Comparison of ENCODE assay signal across 24 cellular contexts in the genomic region with DNA sequence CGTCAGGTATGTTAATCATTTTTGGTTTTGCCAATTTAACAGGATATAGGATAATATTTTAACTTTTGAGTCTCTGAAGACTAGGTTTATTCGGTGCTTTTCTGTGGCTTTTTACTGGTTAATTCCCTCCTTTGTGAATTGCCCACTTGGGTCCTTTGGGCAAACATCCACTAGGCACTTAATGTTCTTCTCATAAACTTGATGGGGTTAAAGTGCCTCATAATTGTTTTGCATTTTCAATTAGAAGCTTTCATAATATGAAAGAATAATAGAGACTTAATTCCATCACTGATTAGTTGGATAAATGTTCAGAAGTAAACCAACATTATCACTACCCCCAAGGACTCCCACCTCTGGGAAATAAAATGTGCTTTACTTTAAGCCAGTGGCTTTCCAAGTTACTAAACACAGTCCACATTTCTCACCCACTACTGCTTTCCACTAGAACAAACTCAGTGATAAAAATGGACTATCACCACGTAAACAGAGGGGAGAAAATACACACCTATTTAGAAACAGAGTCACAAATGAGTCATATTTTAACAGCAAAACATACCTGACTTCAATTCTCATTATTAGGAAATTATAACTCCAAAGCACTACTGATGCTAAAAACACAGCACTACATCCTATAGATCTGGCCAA. TPM values are rescaled to one million over a fixed set of nuclear protein-coding genes. Genes with fewer than 3 reads are reported as not detected.
A peak's percentile ranks its signal among the peaks of the same experiment; 100 is the strongest.
DNase-seq lines count a peak whose midpoint lies in the region; ATAC-seq, FAIRE-seq and TF ChIP-seq lines count a peak whose summit lies in the region.
"Had no signal": no experiment of that assay in that cellular context is flagged by ENCODE, and none has a peak within 500 bp of the region (broad histone marks: within the 10 kb centered on the region; RNA-seq: fewer than 3 reads in every experiment).

No MANE protein-coding gene starts in this region.

- ATAC-seq in GM12878 = peak; percentile 44
- no peak for ATAC-seq in HepG2
- ATAC-seq in GM18907 (IDR thresholded peaks at IDR 0.05; ENCODE audit: unreplicated experiment) = no peak
- no peak for ATAC-seq in SK-N-SH treated with all-trans-retinoic acid at 6 μM for 48 hours
- ATAC-seq in upper lobe of right lung = no peak
- ATAC-seq: Panc1, T-helper 17 cell had no signal

- H3K4me2 ChIP-seq in GM12878 (ENCODE audit: control insufficient read depth, insufficient read depth) (no peak overlapping the region), HepG2 (ENCODE audit: low read depth, low read length) (no peak overlapping the region)

- POLR2A ChIA-PET in HEK293 (lab: Yijun Ruan, JAX) = no interaction called here
- POLR2A ChIA-PET in GM12878 (lab: Charles Lee) = no interaction called here
- POLR2A ChIA-PET in HepG2 (lab: Yijun Ruan, JAX) = no interaction called here

- H3K9ac ChIP-seq in GM12878 (ENCODE audit: control insufficient read depth, insufficient read depth, low read length) (no peak overlapping the region), HepG2 (ENCODE audit: insufficient read depth, low read depth, low read length) (no peak overlapping the region)

- BruUV-seq in GM12878 (replicated peaks; lab: Mats Ljungman, UMichigan) (no TSS peak), HepG2 (replicated peaks; lab: Mats Ljungman, UMichigan) (TSS peak; percentile 9)

- intact Hi-C loops in GM12878 (cut with micrococcal nuclease; ENCODE audit: unreplicated experiment) (no loop called here), HepG2 (cut with micrococcal nuclease; ENCODE audit: unreplicated experiment) (no loop called here), upper lobe of right lung (cut with DNase I) (no loop called here)

- RAD21 ChIA-PET in GM12878 (lab: Charles Lee; ENCODE audit: unreplicated experiment) = interaction anchor here (0.5 to 1.9 kb wide), 4 partner anchors 11 to 49 kb away, joined by 3 to 7 read pairs (median 4); no protein-coding TSS in a partner anchor

- no peak overlapping the region for H2AFZ ChIP-seq in GM12878 (ENCODE audit: control insufficient read depth, low read depth, low read length)
- H2AFZ ChIP-seq in HepG2 (ENCODE audit: low read length) = no peak overlapping the region

- no peak for TF ChIP-seq CTCF in HEK293 (tag by site-specific recombination; IDR thresholded peaks at IDR 0.05)
- no peak for TF ChIP-seq CTCF in GM12878 (IDR thresholded peaks at IDR 0.05 in 2 of 3, conservative IDR thresholded peaks at IDR 0.05 in 1 of 3; ENCODE audit: control insufficient read depth in 2 of 3, extremely low read depth in 1 of 3, insufficient read depth in 1 of 3, low read depth in 3 of 3, low read length in 3 of 3)
- no peak for TF ChIP-seq CTCF in HepG2 (CRISPR knock-in tag; IDR thresholded peaks at IDR 0.05)
- TF ChIP-seq CTCF in upper lobe of right lung (IDR thresholded peaks at IDR 0.05) = no peak

- 43% methylated on average over 3 of the region's 3 CpGs for WGBS in GM12878 (ENCODE audit: insufficient coverage, insufficient replicate concordance, low lambda C conversion rate, missing lambda C conversion rate)
- 97% methylated on average over 3 of the region's 3 CpGs for WGBS in HepG2 (ENCODE audit: low lambda C conversion rate)

- TF ChIP-seq POLR2A in GM12878 (IDR thresholded peaks at IDR 0.05; ENCODE audit: low read depth, low read length) (no peak), HepG2 (IDR thresholded peaks at IDR 0.05; ENCODE audit: insufficient read depth in 1 of 2, low read depth in 2 of 2, low read length in 2 of 2) (no peak)

- H3K27ac ChIP-seq in HEK293 (ENCODE audit: extremely low read depth, low read depth, low read length) (no peak overlapping the region), GM12878 (ENCODE audit: control insufficient read depth, insufficient read depth) (no peak overlapping the region), HepG2 (ENCODE audit: extremely low read length, insufficient read depth, low read length) (no peak overlapping the region), upper lobe of right lung (no peak overlapping the region)
- H3K27ac ChIP-seq: SJSA1 had no signal

- SMC1A ChIA-PET in GM12878 (lab: Charles Lee; ENCODE audit: uncharacterized antibody, unreplicated experiment) = interaction anchor here (0.7 to 3.6 kb wide), 4 partner anchors 13 to 49 kb away, joined by 3 to 18 read pairs (median 9); no protein-coding TSS in a partner anchor

- H3K9me3 ChIP-seq in HEK293 (ENCODE audit: control insufficient read depth, insufficient read depth, low read depth, low read length) (no peaks in the 10 kb centered on the region), GM12878 (replicated peaks; ENCODE audit: control insufficient read depth, insufficient read depth, low read length) (no peaks in the 10 kb centered on the region), HepG2 (ENCODE audit: low read length) (no peaks in the 10 kb centered on the region), upper lobe of right lung (no peaks in the 10 kb centered on the region)
- H3K9me3 ChIP-seq: MG63, SJSA1 had no signal

- H3K4me1 ChIP-seq in HEK293 (ENCODE audit: control insufficient read depth, insufficient read depth, low read length) = peaks cover 15% of the 10 kb centered on the region; the same call in 1 of the 2 replicates
- no peaks in the 10 kb centered on the region for H3K4me1 ChIP-seq in GM12878 (ENCODE audit: control insufficient read depth, insufficient read depth, low read length)
- peaks cover 23% of the 10 kb centered on the region; the same call in 1 of the 2 replicates for H3K4me1 ChIP-seq in HepG2 (ENCODE audit: insufficient read depth, low read length)
- peaks cover 5% of the 10 kb centered on the region for H3K4me1 ChIP-seq in upper lobe of right lung

- no peaks in the 10 kb centered on the region for H4K20me1 ChIP-seq in GM12878 (ENCODE audit: control insufficient read depth, insufficient read depth)
- H4K20me1 ChIP-seq in HepG2 (ENCODE audit: insufficient read depth, low read length) = peaks cover 12% of the 10 kb centered on the region

- peak in 1 of 2 experiments; percentile 23; a peak in 1 of 4 replicates for TF ChIP-seq EP300 in GM12878 (IDR thresholded peaks at IDR 0.05; ENCODE audit: borderline replicate concordance in 1 of 2, control insufficient read depth in 1 of 2, low read depth in 2 of 2, low read length in 2 of 2)
- TF ChIP-seq EP300 in HepG2 (IDR thresholded peaks at IDR 0.05; ENCODE audit: low read depth in 2 of 2, low read length in 2 of 2) = no peak
- no peak for TF ChIP-seq EP300 in HepG2 (CRISPR knock-in tag; IDR thresholded peaks at IDR 0.05; ENCODE audit: borderline replicate concordance)

- no peaks in the 10 kb centered on the region for H3K36me3 ChIP-seq in HEK293 (ENCODE audit: control insufficient read depth in 2 of 2, insufficient read depth in 1 of 2, low read length in 2 of 2)
- no peaks in the 10 kb centered on the region for H3K36me3 ChIP-seq in GM12878 (ENCODE audit: control insufficient read depth in 2 of 2, insufficient read depth in 2 of 2, low read length in 1 of 2)
- no peaks in the 10 kb centered on the region; a peak in 1 of 5 replicates for H3K36me3 ChIP-seq in HepG2 (replicated peaks in 1 of 2; ENCODE audit: control insufficient read depth in 1 of 2, insufficient read depth in 2 of 2, low read length in 2 of 2)
- H3K36me3 ChIP-seq in upper lobe of right lung = no peaks in the 10 kb centered on the region
- H3K36me3 ChIP-seq: MG63, SJSA1 had no signal

- DNase-seq in DMS79 (lab: John Stamatoyannopoulos, UW) (peak; percentile 37), GM12878 (ENCODE audit: low read depth, low spot score) (no peak), HepG2 (ENCODE audit: low spot score) (no peak), CD1c-positive myeloid dendritic cell (ENCODE audit: extremely low spot score) (no peak), upper lobe of right lung (no peak)
- DNase-seq: ACHN, DMS 273 treated with DMSO at 0.1 percent for 48 hours, GDM1, HFFc6, IMR-90, Karpas-422, MG63, NCI-H1048, NCI-H1694, NCI-H2081 treated with DMSO at 0.1 percent for 48 hours, NCI-H510A, NCI-H82, T-helper 17 cell had no signal

- H3K4me3 ChIP-seq in HEK293 (ENCODE audit: low read depth, low read length) = no peak overlapping the region
- no peak overlapping the region for H3K4me3 ChIP-seq in GM12878
- H3K4me3 ChIP-seq in HepG2 (replicated peaks in 1 of 3; ENCODE audit: insufficient read depth in 1 of 3, low read depth in 2 of 3, low read length in 3 of 3) = no peak overlapping the region
- no peak overlapping the region for H3K4me3 ChIP-seq in upper lobe of right lung
- H3K4me3 ChIP-seq: MG63, SJSA1 had no signal

- CTCF ChIA-PET in HEK293 (lab: Yijun Ruan, JAX) (interaction anchor here (1.0 kb wide), 1 partner anchor 41 kb away, joined by 4 read pairs; no protein-coding TSS in a partner anchor), GM12878 (lab: Yijun Ruan, JAX) (interaction anchor here (1.9 to 2.7 kb wide), 2 partner anchors 10 to 50 kb away, joined by 8 to 9 read pairs; no protein-coding TSS in a partner anchor), HepG2 (lab: Yijun Ruan, JAX; ENCODE audit: low intra/inter-chr PET ratio, low total read pairs) (no interaction called here)

- FAIRE-seq in GM12878 (lab: Jason Lieb, UNC) (no peak), HepG2 (lab: Jason Lieb, UNC) (no peak)
- FAIRE-seq: GM12892 had no signal

- in situ Hi-C loops in GM12878 (cut with MboI) = no loop called here
- in situ Hi-C loops in HepG2 (cut with HindIII; ENCODE audit: extremely low pct_ligation_motif_present, low pct_unique_long_range_greater_than_20kb) = no loop called here

- no peaks in the 10 kb centered on the region for H3K79me2 ChIP-seq in GM12878 (ENCODE audit: control insufficient read depth, insufficient read depth, low read length)
- peaks cover 90% of the 10 kb centered on the region for H3K79me2 ChIP-seq in HepG2 (ENCODE audit: insufficient read depth, low read length)

- H3K27me3 ChIP-seq in GM12878 (replicated peaks in 1 of 2; ENCODE audit: control insufficient read depth in 2 of 2, insufficient read depth in 2 of 2, low read length in 1 of 2) = no peaks in the 10 kb centered on the region
- no peaks in the 10 kb centered on the region for H3K27me3 ChIP-seq in HepG2 (ENCODE audit: control insufficient read depth in 1 of 2, insufficient read depth in 2 of 2, low read length in 2 of 2)
- no peaks in the 10 kb centered on the region for H3K27me3 ChIP-seq in upper lobe of right lung
- H3K27me3 ChIP-seq: MG63, SJSA1 had no signal

- TF ChIP-seq RAD21 in GM12878 (IDR thresholded peaks at IDR 0.05; ENCODE audit: insufficient read depth, low read depth, low read length) (no peak), HepG2 (CRISPR knock-in tag; IDR thresholded peaks at IDR 0.05) (no peak)

RNA-seq across cellular contexts. Expression of a gene that starts 41.4 kb away (rescaled TPM):
- 128 and 134 TPM in 2 replicates for total RNA-seq in GM12878 (2013; cell fraction: nucleolus; rRNA removed)
- 16.5 and 18.8 TPM in 2 replicates for total RNA-seq in GM12878 (2014; rRNA removed)
- total RNA-seq in GM12878 (2014; rRNA removed; fragmentation: Illumina TruSeq; extraction: Trizol) = 27.5 and 29.0 TPM in 2 replicates
- 16.6 TPM in 2 replicates for total RNA-seq in GM12878 (2021)
- polyA plus RNA-seq in GM12878 (2011; ENCODE audit: low read depth) = 3.7 TPM
- 43.1 and 55.3 TPM in 2 replicates for polyA plus RNA-seq in GM12878 (2011; rRNA removed)
- polyA plus RNA-seq in GM12878 (2011; cell fraction: cytosol; rRNA removed) = 24.3 and 28.9 TPM in 2 replicates
- polyA plus RNA-seq in GM12878 (2011; cell fraction: nucleus; rRNA removed) = 27.5 and 32.0 TPM in 2 replicates
- 4.7 and 6.1 TPM in 2 replicates for polyA plus RNA-seq in GM12878 (2012)
- polyA plus RNA-seq in GM12878 (2014; fragmentation: Illumina TruSeq; extraction: Trizol) = 19.3 and 21.7 TPM in 2 replicates
- 1 to 10 TPM; 6.3 to 9.6 TPM for polyA plus RNA-seq in GM12878 (2014; fragmentation: Nextera tagmentation; extraction: Ambion mirVana)
- polyA plus RNA-seq in GM12878 (2014; rRNA removed) = 9.9 and 11.3 TPM in 2 replicates
- 1 to 10 TPM; 2.6 to 3.8 TPM for polyA plus RNA-seq in GM12878 (2016; fragmentation: Nextera tagmentation; extraction: Ambion mirVana)
- polyA minus RNA-seq in GM12878 (2011; rRNA and poly(A)+ RNA removed) = 96.4 TPM in 2 replicates
- polyA minus RNA-seq in GM12878 (2011; cell fraction: cytosol; rRNA and poly(A)+ RNA removed) = 17.6 and 22.9 TPM in 2 replicates
- polyA minus RNA-seq in GM12878 (2011; cell fraction: nucleus; rRNA and poly(A)+ RNA removed) = 71.0 and 84.8 TPM in 2 replicates
- total RNA-seq in HepG2 (2016; rRNA removed; fragmentation: Illumina TruSeq; extraction: Trizol) = 60.0 and 67.5 TPM in 2 replicates
- total RNA-seq in HepG2 (2016; cell fraction: cytosol; rRNA removed; fragmentation: Illumina TruSeq; extraction: Trizol; ENCODE audit: low read depth) = 20.8 and 27.4 TPM in 2 replicates
- total RNA-seq in HepG2 (2016; cell fraction: insoluble cytoplasmic fraction; rRNA removed; fragmentation: Illumina TruSeq; extraction: Trizol) = 57.8 and 62.9 TPM in 2 replicates
- 40.7 and 46.4 TPM in 2 replicates for total RNA-seq in HepG2 (2016; cell fraction: membrane; rRNA removed; fragmentation: Illumina TruSeq; extraction: Trizol)
- total RNA-seq in HepG2 (2016; cell fraction: nucleus; rRNA removed; fragmentation: Illumina TruSeq; extraction: Trizol) = 55.2 and 61.4 TPM in 2 replicates
- polyA plus RNA-seq in HepG2 (2011; rRNA removed) = 37.5 and 40.9 TPM in 2 replicates
- 27.2 and 36.6 TPM in 2 replicates for polyA plus RNA-seq in HepG2 (2011; cell fraction: cytosol; rRNA removed)
- polyA plus RNA-seq in HepG2 (2011; cell fraction: nucleus; rRNA removed) = 20.7 and 21.3 TPM in 2 replicates
- 42.8 and 43.8 TPM in 2 replicates for polyA plus RNA-seq in HepG2 (2012)
- 4.9 and 5.9 TPM in 2 replicates for polyA plus RNA-seq in HepG2 (2016; cell fraction: cytosol; fragmentation: Illumina TruSeq; extraction: Trizol; ENCODE audit: low read depth)
- 56.4 and 57.9 TPM in 2 replicates for polyA plus RNA-seq in HepG2 (2016; cell fraction: insoluble cytoplasmic fraction; fragmentation: Illumina TruSeq; extraction: Trizol; ENCODE audit: low read depth)
- 15.4 and 16.9 TPM in 2 replicates for polyA plus RNA-seq in HepG2 (2016; cell fraction: membrane; fragmentation: Illumina TruSeq; extraction: Trizol; ENCODE audit: low read depth)
- 37.3 and 39.6 TPM in 2 replicates for polyA plus RNA-seq in HepG2 (2016; cell fraction: nucleus; fragmentation: Illumina TruSeq; extraction: Trizol; ENCODE audit: insufficient read depth, low read depth)
- polyA minus RNA-seq in HepG2 (2011; rRNA and poly(A)+ RNA removed; ENCODE audit: low replicate concordance) = 26.7 and 51.8 TPM in 2 replicates
- polyA minus RNA-seq in HepG2 (2011; cell fraction: cytosol; rRNA and poly(A)+ RNA removed) = 41.1 and 45.4 TPM in 2 replicates
- 106 and 138 TPM in 2 replicates for polyA minus RNA-seq in HepG2 (2011; cell fraction: nucleus; rRNA and poly(A)+ RNA removed)
- 38.5 TPM for total RNA-seq in upper lobe of right lung
